17 cellular contexts compared by ENCODE assay signal in genomic region chr5:122978068-122978467, GRCh38. TPM values are rescaled to one million over a fixed set of nuclear protein-coding genes. Genes with fewer than 3 reads are reported as not detected.
DNase-seq lines count a peak whose midpoint lies in the region; ATAC-seq, FAIRE-seq and TF ChIP-seq lines count a peak whose summit lies in the region.
"Had no signal": no experiment of that assay in that cellular context is flagged by ENCODE, and none has a peak within 500 bp of the region (broad histone marks: within the 10 kb centered on the region; RNA-seq: fewer than 3 reads in every experiment).

No MANE protein-coding gene starts in this region.

- H3K27ac ChIP-seq in A549, result no peak overlapping the region
- H3K27ac ChIP-seq in kidney (ENCODE audit: low read depth in 2 of 2, low read length in 2 of 2), result no peak overlapping the region
- peak overlapping the region; percentile 81 to 91 (median 91) for H3K27ac ChIP-seq in right lobe of liver
- H3K27ac ChIP-seq: 22Rv1, BLaER1 had no signal

- ATAC-seq in A549 (no peak), right lobe of liver (peak; percentile 72 to 83 (median 78)), GM21717 (IDR thresholded peaks at IDR 0.05; ENCODE audit: unreplicated experiment) (no peak)

- 45% methylated on average over 2 of the region's 2 CpGs for WGBS in A549 (ENCODE audit: missing lambda C conversion rate)
- WGBS in right lobe of liver (ENCODE audit: insufficient coverage, low coverage, low lambda C conversion rate, missing lambda C conversion rate), result 30% methylated on average over 2 of the region's 2 CpGs

- H3K4me2 ChIP-seq in A549, result peak overlapping the region; percentile 42
- H3K4me2 ChIP-seq: BLaER1 had no signal

- H3K36me3 ChIP-seq in kidney (ENCODE audit: control insufficient read depth in 1 of 2, insufficient read depth in 2 of 2, low read length in 2 of 2) (no peaks in the 10 kb centered on the region), right lobe of liver (no peaks in the 10 kb centered on the region)
- H3K36me3 ChIP-seq: BLaER1 had no signal

- H3K4me3 ChIP-seq in A549 (no peak overlapping the region), kidney (ENCODE audit: low read length in 2 of 2) (no peak overlapping the region), right lobe of liver (peak overlapping the region in 2 of 3 donors; percentile 19 to 20)
- H3K4me3 ChIP-seq: BLaER1 had no signal

- intact Hi-C loops in kidney (cut with DNase I) (no loop called here), right lobe of liver (cut with DNase I) (no loop called here)

- TF ChIP-seq CTCF in A549 (IDR thresholded peaks at IDR 0.05), result no peak
- no peak for TF ChIP-seq CTCF in kidney (IDR thresholded peaks at IDR 0.05; ENCODE audit: borderline replicate concordance, extremely low read depth, insufficient read depth)
- TF ChIP-seq CTCF in right lobe of liver (IDR thresholded peaks at IDR 0.05), result no peak

- TF ChIP-seq POLR2A in A549 (IDR thresholded peaks at IDR 0.05; ENCODE audit: low read length) (no peak), right lobe of liver (IDR thresholded peaks at IDR 0.05) (no peak)

- H3K9ac ChIP-seq in kidney (ENCODE audit: low read length in 2 of 2), result no peak overlapping the region
- H3K9ac ChIP-seq: BLaER1 had no signal

- DNase-seq in A549 (ENCODE audit: low read depth in 1 of 2, low spot score in 1 of 2) (no peak), kidney (no peak), right lobe of liver (no peak), renal cortical epithelial cell (ENCODE audit: low read depth) (peak; percentile 11), NOMO-1 treated with dmso at 0.1 percent for 144 hours (lab: John Stamatoyannopoulos, UW; ENCODE audit: unreplicated experiment) (no peak)
- DNase-seq in NK-92 treated with Interleukin-12 subunit alpha and Interleukin-12 subunit beta, amount 100 ng/mL, for 24 hours (lab: John Stamatoyannopoulos, UW), result no peak
- DNase-seq: Calu3; CD4-positive, alpha-beta memory T cell; DMS79 treated with DMSO at 0.1 percent for 48 hours; GF-D8; H9 had no signal

- H3K9me3 ChIP-seq in A549 (no peaks in the 10 kb centered on the region), kidney (ENCODE audit: control insufficient read depth in 1 of 2, low read length in 2 of 2) (no peaks in the 10 kb centered on the region), right lobe of liver (no peaks in the 10 kb centered on the region)
- H3K9me3 ChIP-seq: BLaER1 had no signal

- CTCF ChIA-PET in A549 (lab: Yijun Ruan, JAX), result no interaction called here

- POLR2A ChIA-PET in A549 (lab: Yijun Ruan, JAX), result no interaction called here

- no peak for TF ChIP-seq EP300 in A549 (IDR thresholded peaks at IDR 0.05)

- no peak for TF ChIP-seq RAD21 in A549 (conservative IDR thresholded peaks at IDR 0.05 in 1 of 2, IDR thresholded peaks at IDR 0.05 in 1 of 2)

- no peaks in the 10 kb centered on the region for H3K27me3 ChIP-seq in right lobe of liver
- H3K27me3 ChIP-seq: BLaER1 had no signal

- H3K4me1 ChIP-seq in A549, result peaks cover 14% of the 10 kb centered on the region; the same call in 2 of the 3 replicates
- H3K4me1 ChIP-seq in kidney (ENCODE audit: control insufficient read depth in 1 of 2, insufficient read depth in 1 of 2, low read depth in 1 of 2, low read length in 2 of 2), result no peaks in the 10 kb centered on the region
- H3K4me1 ChIP-seq in right lobe of liver, result peaks cover 0 to 44% (median 9%) of the 10 kb centered on the region in 4 donors
- H3K4me1 ChIP-seq: BLaER1 had no signal

- FAIRE-seq in A549 (lab: Jason Lieb, UNC) (no peak), kidney (lab: Jason Lieb, UNC) (peak; percentile 47)
- FAIRE-seq: H1 had no signal

TF ChIP-seq in A549, 52 proteins besides CTCF, POLR2A, EP300 and RAD21:
- TF ChIP-seq ATOH8 (CRISPR knock-in tag; IDR thresholded peaks at IDR 0.05; ENCODE audit: low read depth), result no peak
- no peak for TF ChIP-seq MAX (IDR thresholded peaks at IDR 0.05)
- no peak for TF ChIP-seq EHF (CRISPR knock-in tag; IDR thresholded peaks at IDR 0.05)

RNA-seq across cellular contexts. Expression of gene PPIC, which starts 58.5 kb away (rescaled TPM):
- polyA plus RNA-seq in A549 (2011; rRNA removed) (18.4 and 21.1 TPM in 2 replicates), A549 (2017; fragmentation: RNase III; extraction: RNeasy Plus Mini Kit Qiagen cat#74134 plus additional on column Dnase treatment) (16.6 to 19.5 TPM (median 18.7 TPM) in 3 replicates), kidney (ENCODE audit: insufficient read depth, low read depth, low replicate concordance) (49.5 TPM)
- 14.3 and 14.6 TPM in 2 replicates for polyA plus RNA-seq in A549 (2012; cell fraction: cytosol; rRNA removed)
- 4.9 and 6.5 TPM in 2 replicates for polyA plus RNA-seq in A549 (2012; cell fraction: nucleus; rRNA removed)
- 12.7 and 18.0 TPM in 2 replicates for polyA minus RNA-seq in A549 (2011; rRNA and poly(A)+ RNA removed)
- total RNA-seq in kidney (46.1 TPM), right lobe of liver (10 to 100 TPM in 5 of 6 experiments, 1 to 10 TPM in 1; 9.7 to 21.7 (median 16.9) TPM), renal cortical epithelial cell (78.0 and 124 TPM in 2 replicates)
- total RNA-seq: A673; CD4-positive, alpha-beta memory T cell had no signal
- polyA plus RNA-seq: CD14-positive monocyte; CD4-positive, alpha-beta memory T cell had no signal

Comparison
In these comparisons a context has a peak if more than half of its experiments do, and no peak if none do; other contexts are left out.
1. ATAC-seq: peak in right lobe of liver (4 of 4); none in A549 (0 of 2) and GM21717 (single experiment).
2. H3K27ac ChIP-seq: peak in right lobe of liver (3 of 3); none in A549 (0 of 2) and kidney (0 of 2).
3. H3K4me3 ChIP-seq: peak in right lobe of liver (2 of 3); none in A549 (single experiment) and kidney (0 of 2).